In genomic region chr6:193773-194310, GRCh38 we compare ENCODE assay signal across 10 cellular contexts.
DNase-seq lines count a peak whose midpoint lies in the region; ATAC-seq and TF ChIP-seq lines count a peak whose summit lies in the region.
"Had no signal": no experiment of that assay in that cellular context is flagged by ENCODE, and none has a peak within 500 bp of the region (broad histone marks: within the 10 kb centered on the region; RNA-seq: fewer than 3 reads in every experiment).

No MANE protein-coding gene starts in this region.

- H3K36me3 Mint-ChIP-seq in memory B cell (no peaks in the 10 kb centered on the region), neural progenitor cell (no peaks in the 10 kb centered on the region), nephron progenitor cell (ENCODE audit: low read depth) (no peaks in the 10 kb centered on the region)

- no peaks in the 10 kb centered on the region for H3F3A ChIP-seq in neural progenitor cell (ENCODE audit: low read depth)

- no peaks in the 10 kb centered on the region for H3K27me3 Mint-ChIP-seq in memory B cell
- no peaks in the 10 kb centered on the region for H3K27me3 Mint-ChIP-seq in neural progenitor cell (ENCODE audit: insufficient read depth, low read depth)
- peaks cover 19% of the 10 kb centered on the region for H3K27me3 Mint-ChIP-seq in nephron progenitor cell (ENCODE audit: low read depth, poor library complexity)

- H4K20me1 ChIP-seq in neural progenitor cell (ENCODE audit: low read depth) = no peaks in the 10 kb centered on the region

- no peaks in the 10 kb centered on the region for H3K36me3 ChIP-seq in WERI-Rb-1
- H3K36me3 ChIP-seq in neural progenitor cell = no peaks in the 10 kb centered on the region

- H3K4me3 Mint-ChIP-seq in memory B cell (peak overlapping the region; percentile 3), neural progenitor cell (no peak overlapping the region), nephron progenitor cell (no peak overlapping the region)

- H3K27me3 ChIP-seq in WERI-Rb-1 (ENCODE audit: insufficient read depth, low read depth, severe bottlenecking) = no peaks in the 10 kb centered on the region
- H3K27me3 ChIP-seq in neural progenitor cell = no peaks in the 10 kb centered on the region

- no peak overlapping the region for H3K9ac ChIP-seq in neural progenitor cell

- intact Hi-C loops in left ventricle myocardium superior (cut with micrococcal nuclease) = no loop called here

- ATAC-seq in GM21576 (IDR thresholded peaks at IDR 0.05; ENCODE audit: unreplicated experiment) = peak; percentile 33
- ATAC-seq in memory B cell (ENCODE audit: low read depth) = peak; percentile 56
- ATAC-seq in left ventricle myocardium superior = no peak

- H2AFZ ChIP-seq in neural progenitor cell (replicated peaks) = no peak overlapping the region

- DNase-seq in GDM1 (lab: John Stamatoyannopoulos, UW) (peak; percentile 37), WERI-Rb-1 (peak; percentile 55), memory B cell (ENCODE audit: low spot score in 2 of 2) (no peak), left ventricle myocardium superior (no peak), neural progenitor cell (ENCODE audit: low spot score) (no peak), nephron progenitor cell (no peak), cerebellar nuclear complex (lab: John Stamatoyannopoulos, UW) (no peak)
- DNase-seq: mammary epithelial cell had no signal

- peak overlapping the region; percentile 0; the same call in 1 of the 2 replicates for H3K27ac ChIP-seq in WERI-Rb-1
- H3K27ac ChIP-seq in neural progenitor cell = no peak overlapping the region
- H3K27ac ChIP-seq: RWPE1 had no signal

- H3K27ac Mint-ChIP-seq in memory B cell (peak overlapping the region; percentile 20), neural progenitor cell (no peak overlapping the region), nephron progenitor cell (no peak overlapping the region)

- H3K9me3 ChIP-seq in WERI-Rb-1 (ENCODE audit: severe bottlenecking) (peaks cover 2% of the 10 kb centered on the region), neural progenitor cell (ENCODE audit: low read depth) (no peaks in the 10 kb centered on the region)

- H3K9me3 Mint-ChIP-seq in memory B cell (no peaks in the 10 kb centered on the region), neural progenitor cell (peaks cover 5% of the 10 kb centered on the region), nephron progenitor cell (no peaks in the 10 kb centered on the region)

- H3K4me1 Mint-ChIP-seq in memory B cell = peaks cover 35% of the 10 kb centered on the region
- peaks cover 2% of the 10 kb centered on the region for H3K4me1 Mint-ChIP-seq in neural progenitor cell
- peaks cover 36% of the 10 kb centered on the region for H3K4me1 Mint-ChIP-seq in nephron progenitor cell

- peak overlapping the region; percentile 8 for H3K4me3 ChIP-seq in WERI-Rb-1 (ENCODE audit: low read depth, low read length)
- H3K4me3 ChIP-seq in neural progenitor cell = no peak overlapping the region

- H3K4me1 ChIP-seq in neural progenitor cell = no peaks in the 10 kb centered on the region

- no peaks in the 10 kb centered on the region for H3K79me2 ChIP-seq in neural progenitor cell (ENCODE audit: low read depth)

- H3K4me2 ChIP-seq in neural progenitor cell = no peak overlapping the region

- no peak for TF ChIP-seq CTCF in WERI-Rb-1 (IDR thresholded peaks at IDR 0.05; ENCODE audit: low read depth, low read length)
- no peak for TF ChIP-seq CTCF in neural progenitor cell (IDR thresholded peaks at IDR 0.05)
- no peak for TF ChIP-seq CTCF in nephron progenitor cell (IDR thresholded peaks at IDR 0.05)

Comparison
In these comparisons a context has a peak if more than half of its experiments do, and no peak if none do; other contexts are left out.
1. DNase-seq: peak in GDM1 (single experiment) and WERI-Rb-1 (single experiment); none in memory B cell (0 of 2), left ventricle myocardium superior (single experiment), neural progenitor cell (single experiment), nephron progenitor cell (single experiment) and cerebellar nuclear complex (0 of 2).